15 cellular contexts compared by ENCODE assay signal in the genomic region with DNA sequence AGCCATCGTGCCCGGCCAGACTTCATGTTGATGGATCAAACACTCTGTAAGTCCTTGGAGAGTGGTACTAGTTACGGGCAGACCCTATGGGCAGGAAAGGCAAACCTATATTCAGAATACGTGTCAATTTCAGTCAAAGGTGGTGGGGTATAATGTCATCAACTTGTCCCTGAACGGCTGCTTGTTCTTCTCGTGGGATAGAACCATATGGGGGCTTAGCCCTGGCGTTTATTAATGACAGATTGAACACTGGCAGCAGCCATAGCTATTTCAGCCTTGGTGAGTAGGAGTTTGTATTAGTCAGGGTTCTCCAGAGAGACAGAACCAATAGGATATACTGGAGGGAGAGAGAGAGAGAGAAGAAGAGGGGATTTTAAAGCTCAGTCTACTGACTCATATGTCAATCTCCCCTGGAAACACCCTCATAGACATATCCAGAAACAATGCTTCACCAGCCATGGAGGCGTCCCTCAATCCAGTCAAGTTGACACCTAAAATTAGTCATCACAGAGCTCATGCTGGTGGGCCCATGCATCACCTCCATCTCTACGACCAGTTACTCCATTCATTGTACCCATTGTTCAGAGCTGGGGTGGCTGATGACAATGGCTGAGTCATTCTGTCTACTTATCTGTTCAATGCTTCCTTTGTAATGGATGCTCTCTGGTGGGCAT. TPM values are rescaled to one million over a fixed set of nuclear protein-coding genes. Genes with fewer than 3 reads are reported as not detected.
DNase-seq lines count a peak whose midpoint lies in the region; TF ChIP-seq lines count a peak whose summit lies in the region.
"Had no signal": no experiment of that assay in that cellular context is flagged by ENCODE, and none has a peak within 500 bp of the region (broad histone marks: within the 10 kb centered on the region; RNA-seq: fewer than 3 reads in every experiment).

No MANE protein-coding gene starts in this region.

- no peaks in the 10 kb centered on the region for H3K27me3 Mint-ChIP-seq in activated CD4-positive, alpha-beta memory T cell treated with anti-CD3 and anti-CD28 coated beads for 36 hours

- H3K9me3 Mint-ChIP-seq in activated CD4-positive, alpha-beta memory T cell treated with anti-CD3 and anti-CD28 coated beads for 36 hours, result no peaks in the 10 kb centered on the region
- H3K9me3 Mint-ChIP-seq: CD8-positive, alpha-beta T cell had no signal

- H3K36me3 Mint-ChIP-seq in activated CD4-positive, alpha-beta memory T cell treated with anti-CD3 and anti-CD28 coated beads for 36 hours, result no peaks in the 10 kb centered on the region
- H3K36me3 Mint-ChIP-seq: CD8-positive, alpha-beta T cell had no signal

- H3K36me3 ChIP-seq in HEK293 (ENCODE audit: control insufficient read depth in 2 of 2, insufficient read depth in 1 of 2, low read length in 2 of 2) (no peaks in the 10 kb centered on the region), H7 (replicated peaks; ENCODE audit: control insufficient read depth, insufficient read depth, low read length) (no peaks in the 10 kb centered on the region)
- H3K36me3 ChIP-seq: right atrium auricular region, SJCRH30 had no signal

- CTCF ChIA-PET in HEK293 (lab: Yijun Ruan, JAX), result interaction anchor here (0.5 to 1.1 kb wide), 3 partner anchors 12 to 242 kb away, joined by 3 read pairs; no protein-coding TSS in a partner anchor
- CTCF ChIA-PET in activated CD4-positive, alpha-beta memory T cell treated with anti-CD3 and anti-CD28 coated beads for 36 hours (lab: Charles Lee), result interaction anchor here (0.6 to 3.9 kb wide), 13 partner anchors 18 to 176 kb away, joined by 3 to 25 read pairs (median 4); a partner anchor contains a TSS

- intact Hi-C loops in activated CD4-positive, alpha-beta memory T cell treated with anti-CD3 and anti-CD28 coated beads for 36 hours (cut with micrococcal nuclease), result loop anchor here (1.0 to 2.0 kb wide), 2 partner anchors 16 to 20 kb away; a partner anchor contains a TSS

- POLR2A ChIA-PET in HEK293 (lab: Yijun Ruan, JAX), result interaction anchor here (0.6 kb wide), 1 partner anchor 64 kb away, joined by 5 read pairs; no protein-coding TSS in a partner anchor
- POLR2A ChIA-PET in activated CD4-positive, alpha-beta memory T cell treated with anti-CD3 and anti-CD28 coated beads for 36 hours (lab: Charles Lee), result interaction anchor here (0.8 to 1.9 kb wide), 4 partner anchors 16 to 135 kb away, joined by 3 to 5 read pairs (median 4); a partner anchor contains a TSS

- no peaks in the 10 kb centered on the region for H3K9me3 ChIP-seq in HEK293 (ENCODE audit: control insufficient read depth, insufficient read depth, low read depth, low read length)
- H3K9me3 ChIP-seq: mucosa of descending colon, right atrium auricular region, SJCRH30 had no signal

- DNase-seq in Caki2 (ENCODE audit: low read depth) (peak; percentile 18), iris pigment epithelial cell (ENCODE audit: low read depth) (peak; percentile 29), iPS-NIHi7 (ENCODE audit: extremely low spot score) (no peak), HuH-7.5 (ENCODE audit: low spot score) (no peak), H7 (no peak), epidermal melanocyte (ENCODE audit: insufficient read length, low spot score) (no peak)
- DNase-seq in activated CD4-positive, alpha-beta memory T cell treated with anti-CD3 and anti-CD28 coated beads for 36 hours, result peak; percentile 83
- DNase-seq: aorta; CD8-positive, alpha-beta T cell; mucosa of descending colon; NCI-H524; SJCRH30 had no signal

- in situ Hi-C loops in Caki2 (cut with HindIII; ENCODE audit: low pct_unique_long_range_greater_than_20kb, low sequenced_read_pairs), result no loop called here

- H3K27ac Mint-ChIP-seq in activated CD4-positive, alpha-beta memory T cell treated with anti-CD3 and anti-CD28 coated beads for 36 hours, result peak overlapping the region; percentile 38
- H3K27ac Mint-ChIP-seq: CD8-positive, alpha-beta T cell had no signal

- no peak overlapping the region for H3K4me3 ChIP-seq in HEK293 (ENCODE audit: low read depth, low read length)
- H3K4me3 ChIP-seq in H7 (ENCODE audit: insufficient read depth, low read depth, low read length), result no peak overlapping the region
- H3K4me3 ChIP-seq: mucosa of descending colon, right atrium auricular region, SJCRH30 had no signal

- H3K4me3 Mint-ChIP-seq in activated CD4-positive, alpha-beta memory T cell treated with anti-CD3 and anti-CD28 coated beads for 36 hours, result no peak overlapping the region
- H3K4me3 Mint-ChIP-seq: CD8-positive, alpha-beta T cell had no signal

- no peak for TF ChIP-seq CTCF in HEK293 (tag by site-specific recombination; IDR thresholded peaks at IDR 0.05)

- H3K4me1 Mint-ChIP-seq in activated CD4-positive, alpha-beta memory T cell treated with anti-CD3 and anti-CD28 coated beads for 36 hours (ENCODE audit: low read depth), result peaks cover 29% of the 10 kb centered on the region

- no peaks in the 10 kb centered on the region for H3K4me1 ChIP-seq in HEK293 (ENCODE audit: control insufficient read depth, insufficient read depth, low read length)
- H3K4me1 ChIP-seq: right atrium auricular region, SJCRH30 had no signal

- no peak overlapping the region for H3K27ac ChIP-seq in HEK293 (ENCODE audit: extremely low read depth, low read depth, low read length)
- H3K27ac ChIP-seq: right atrium auricular region, SJCRH30, VCaP had no signal

- H3K27me3 ChIP-seq in H7 (ENCODE audit: control insufficient read depth, insufficient read depth, low read length), result no peaks in the 10 kb centered on the region; the same call in 1 of the 2 replicates
- H3K27me3 ChIP-seq: right atrium auricular region, SJCRH30 had no signal

TF ChIP-seq in HEK293, 187 proteins besides CTCF, POLR2A, EP300 and RAD21:
- TF ChIP-seq, protein P1, sequence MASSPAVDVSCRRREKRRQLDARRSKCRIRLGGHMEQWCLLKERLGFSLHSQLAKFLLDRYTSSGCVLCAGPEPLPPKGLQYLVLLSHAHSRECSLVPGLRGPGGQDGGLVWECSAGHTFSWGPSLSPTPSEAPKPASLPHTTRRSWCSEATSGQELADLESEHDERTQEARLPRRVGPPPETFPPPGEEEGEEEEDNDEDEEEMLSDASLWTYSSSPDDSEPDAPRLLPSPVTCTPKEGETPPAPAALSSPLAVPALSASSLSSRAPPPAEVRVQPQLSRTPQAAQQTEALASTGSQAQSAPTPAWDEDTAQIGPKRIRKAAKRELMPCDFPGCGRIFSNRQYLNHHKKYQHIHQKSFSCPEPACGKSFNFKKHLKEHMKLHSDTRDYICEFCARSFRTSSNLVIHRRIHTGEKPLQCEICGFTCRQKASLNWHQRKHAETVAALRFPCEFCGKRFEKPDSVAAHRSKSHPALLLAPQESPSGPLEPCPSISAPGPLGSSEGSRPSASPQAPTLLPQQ (tag by site-specific recombination; IDR thresholded peaks at IDR 0.05), result 0 out of 2 replicates have a peak, but pooled peaks have one; percentile 21
- peak; percentile 61; the same call in 1 of the 2 replicates for TF ChIP-seq ZFP69B (tag by site-specific recombination; IDR thresholded peaks at IDR 0.05)
- TF ChIP-seq, protein P2, sequence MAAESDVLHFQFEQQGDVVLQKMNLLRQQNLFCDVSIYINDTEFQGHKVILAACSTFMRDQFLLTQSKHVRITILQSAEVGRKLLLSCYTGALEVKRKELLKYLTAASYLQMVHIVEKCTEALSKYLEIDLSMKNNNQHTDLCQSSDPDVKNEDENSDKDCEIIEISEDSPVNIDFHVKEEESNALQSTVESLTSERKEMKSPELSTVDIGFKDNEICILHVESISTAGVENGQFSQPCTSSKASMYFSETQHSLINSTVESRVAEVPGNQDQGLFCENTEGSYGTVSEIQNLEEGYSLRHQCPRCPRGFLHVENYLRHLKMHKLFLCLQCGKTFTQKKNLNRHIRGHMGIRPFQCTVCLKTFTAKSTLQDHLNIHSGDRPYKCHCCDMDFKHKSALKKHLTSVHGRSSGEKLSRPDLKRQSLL (tag by site-specific recombination; IDR thresholded peaks at IDR 0.05), result no peak
TF ChIP-seq in HEK293: peak in this region for 2.

RNA-seq across cellular contexts. Expression of a gene that starts 16.1 kb away (rescaled TPM):
- not detected in 2 replicates for total RNA-seq in Caki2 (2014; rRNA removed; shearing (Covaris generic); ENCODE audit: low replicate concordance)
- total RNA-seq in activated CD4-positive, alpha-beta memory T cell treated with anti-CD3 and anti-CD28 coated beads for 36 hours, result not detected
- total RNA-seq in H7 (2014; rRNA removed; shearing (Covaris generic)), result not detected in 2 replicates
- total RNA-seq: CD8-positive, alpha-beta T cell; mucosa of descending colon; right atrium auricular region; SJCRH30 had no signal

RNA-seq across cellular contexts. Expression of a gene that starts 20.5 kb away (rescaled TPM):
- 32.6 and 41.2 TPM in 2 replicates for total RNA-seq in Caki2 (2014; rRNA removed; shearing (Covaris generic); ENCODE audit: low replicate concordance)
- 10 to 100 TPM; 58.5 to 59.9 TPM for total RNA-seq in activated CD4-positive, alpha-beta memory T cell treated with anti-CD3 and anti-CD28 coated beads for 36 hours
- total RNA-seq in H7 (2014; rRNA removed; shearing (Covaris generic)), result 62.0 and 73.2 TPM in 2 replicates

RNA-seq across cellular contexts. Expression of a gene that starts 32.4 kb away (rescaled TPM):
- total RNA-seq in Caki2 (2014; rRNA removed; shearing (Covaris generic); ENCODE audit: low replicate concordance), result 139 and 144 TPM in 2 replicates
- total RNA-seq in activated CD4-positive, alpha-beta memory T cell treated with anti-CD3 and anti-CD28 coated beads for 36 hours, result 100 to 1,000 TPM; 168 to 169 TPM
- total RNA-seq in H7 (2014; rRNA removed; shearing (Covaris generic)), result 147 and 188 TPM in 2 replicates

Comparison
In these comparisons a context has a peak if more than half of its experiments do, and no peak if none do; other contexts are left out.
1. DNase-seq: peak in Caki2 (single experiment), activated CD4-positive, alpha-beta memory T cell treated with anti-CD3 and anti-CD28 coated beads for 36 hours (single experiment) and iris pigment epithelial cell (single experiment); none in iPS-NIHi7 (single experiment), HuH-7.5 (single experiment), H7 (single experiment) and epidermal melanocyte (single experiment).